16 cellular contexts compared by ENCODE assay signal in the genomic region with DNA sequence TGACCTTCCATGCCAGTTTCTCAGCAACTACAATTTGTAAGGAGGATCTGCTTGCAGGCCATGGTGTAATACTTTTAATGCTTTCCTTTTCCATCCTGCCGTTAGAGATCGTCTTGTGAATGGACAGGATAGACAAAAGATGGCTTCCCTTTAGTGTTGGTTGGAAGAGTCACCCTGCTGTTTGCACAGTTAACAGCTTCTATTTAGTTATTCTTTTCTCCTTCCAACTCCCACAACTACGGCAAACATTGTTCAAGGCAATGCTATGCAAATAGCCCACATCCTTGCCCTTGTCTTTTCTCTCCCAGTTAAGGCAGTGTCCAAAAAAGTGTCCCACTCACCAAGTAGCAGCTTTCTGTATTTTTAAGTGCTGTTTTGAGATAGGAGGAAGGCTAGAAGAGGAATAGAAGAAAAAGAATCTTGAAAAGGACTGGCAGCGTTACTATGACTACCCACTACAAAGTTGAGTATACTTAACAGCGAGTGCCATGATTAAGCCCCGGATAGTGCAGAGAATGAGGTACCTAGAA. TPM values are rescaled to one million over a fixed set of nuclear protein-coding genes. Genes with fewer than 3 reads are reported as not detected.
DNase-seq lines count a peak whose midpoint lies in the region; ATAC-seq, FAIRE-seq and TF ChIP-seq lines count a peak whose summit lies in the region.
"Had no signal": no experiment of that assay in that cellular context is flagged by ENCODE, and none has a peak within 500 bp of the region (broad histone marks: within the 10 kb centered on the region; RNA-seq: fewer than 3 reads in every experiment).

No MANE protein-coding gene starts in this region.

- H3K36me3 Mint-ChIP-seq in activated naive CD8-positive, alpha-beta T cell treated with anti-CD3 and anti-CD28 coated beads, Interleukin-2, amount 50 U/mL, for 24 hours (ENCODE audit: low read depth): no peaks in the 10 kb centered on the region
- H3K36me3 Mint-ChIP-seq: activated CD4-positive, alpha-beta memory T cell treated with anti-CD3 and anti-CD28 coated beads for 36 hours; memory B cell had no signal

- DNase-seq in A549 (ENCODE audit: low read depth in 1 of 2, low spot score in 1 of 2) (peak in 1 of 2 experiments; percentile 37), NCI-H524 treated with DMSO at 0.1 percent for 48 hours (lab: John Stamatoyannopoulos, UW) (no peak), NCI-H226 (no peak)
- no peak for DNase-seq in activated naive CD8-positive, alpha-beta T cell treated with anti-CD3 and anti-CD28 coated beads, Interleukin-2, amount 50 U/mL, for 24 hours
- DNase-seq: activated CD4-positive, alpha-beta memory T cell treated with anti-CD3 and anti-CD28 coated beads for 36 hours; effector CD8-positive, alpha-beta T cell; NCI-H2081 treated with DMSO at 0.1 percent for 48 hours; pancreas; RPMI8226 had no signal

- H2AFZ ChIP-seq in Loucy (ENCODE audit: low read length) (no peak overlapping the region), OCI-LY3 (ENCODE audit: low read depth, low read length) (no peak overlapping the region)

- H3K4me3 ChIP-seq in A549 (no peak overlapping the region), Loucy (ENCODE audit: low read length, poor library complexity, severe bottlenecking) (peak overlapping the region; percentile 17), OCI-LY3 (ENCODE audit: low read length) (peak overlapping the region; percentile 13; the same call in 1 of the 2 replicates)
- H3K4me3 ChIP-seq: GM12878, pancreas had no signal

- POLR2A ChIA-PET in A549 (lab: Yijun Ruan, JAX): no interaction called here

- H3K4me3 Mint-ChIP-seq in activated naive CD8-positive, alpha-beta T cell treated with anti-CD3 and anti-CD28 coated beads, Interleukin-2, amount 50 U/mL, for 24 hours: no peak overlapping the region
- H3K4me3 Mint-ChIP-seq: activated CD4-positive, alpha-beta memory T cell treated with anti-CD3 and anti-CD28 coated beads for 36 hours; memory B cell; T-helper 2 cell treated with Interferon-gamma antibody and Interleukin-4, amounts not matched to agents 5 μg/mL and 100 μg/mL, for 36 hours had no signal

- H3K27ac ChIP-seq in A549 (peak overlapping the region in 1 of 2 experiments; percentile 63; a peak in 3 of 6 replicates), OCI-LY3 (ENCODE audit: low read length) (no peak overlapping the region), layer of hippocampus (ENCODE audit: low read depth, low read length) (peak overlapping the region; percentile 18)
- H3K27ac ChIP-seq: pancreas had no signal

- TF ChIP-seq CTCF in A549 (IDR thresholded peaks at IDR 0.05) (no peak), Loucy (conservative IDR thresholded peaks at IDR 0.05; ENCODE audit: low read length) (no peak), OCI-LY3 (IDR thresholded peaks at IDR 0.05; ENCODE audit: low read depth, low read length) (no peak)

- H3K36me3 ChIP-seq in Loucy (ENCODE audit: insufficient read depth, low read length): no peaks in the 10 kb centered on the region
- H3K36me3 ChIP-seq in OCI-LY3 (replicated peaks; ENCODE audit: low read depth, low read length): no peaks in the 10 kb centered on the region
- H3K36me3 ChIP-seq: pancreas had no signal

- WGBS in A549 (ENCODE audit: missing lambda C conversion rate): 42% methylated on average over 6 of the region's 6 CpGs

- no peak for FAIRE-seq in A549 (lab: Jason Lieb, UNC)
- FAIRE-seq: GM12878, pancreas had no signal

- ATAC-seq in A549 (peak in 1 of 2 experiments; percentile 17; a peak in 3 of 6 replicates), HG03457 (IDR thresholded peaks at IDR 0.05; ENCODE audit: unreplicated experiment) (no peak)
- no peak for ATAC-seq in activated naive CD8-positive, alpha-beta T cell treated with anti-CD3 and anti-CD28 coated beads, Interleukin-2, amount 50 U/mL, for 24 hours
- ATAC-seq: GM12878 had no signal

- no peak for TF ChIP-seq EP300 in A549 (IDR thresholded peaks at IDR 0.05)

- peaks cover 17% of the 10 kb centered on the region for H4K20me1 ChIP-seq in Loucy (ENCODE audit: insufficient read depth, low read length, poor library complexity, severe bottlenecking)
- H4K20me1 ChIP-seq in OCI-LY3 (ENCODE audit: insufficient read depth, low read length): no peaks in the 10 kb centered on the region

- CTCF ChIA-PET in A549 (lab: Yijun Ruan, JAX): no interaction called here

- H3K9me3 Mint-ChIP-seq in activated naive CD8-positive, alpha-beta T cell treated with anti-CD3 and anti-CD28 coated beads, Interleukin-2, amount 50 U/mL, for 24 hours: no peaks in the 10 kb centered on the region
- H3K9me3 Mint-ChIP-seq: activated CD4-positive, alpha-beta memory T cell treated with anti-CD3 and anti-CD28 coated beads for 36 hours; memory B cell; T-helper 2 cell treated with Interferon-gamma antibody and Interleukin-4, amounts not matched to agents 5 μg/mL and 100 μg/mL, for 36 hours had no signal

- no peaks in the 10 kb centered on the region for H3K9me2 ChIP-seq in Loucy (replicated peaks; ENCODE audit: low read depth, low read length)

- H3K4me1 ChIP-seq in A549: peaks cover 40% of the 10 kb centered on the region
- peaks cover 61% of the 10 kb centered on the region for H3K4me1 ChIP-seq in Loucy (ENCODE audit: insufficient read depth, low read length, poor library complexity, severe bottlenecking)
- peaks cover 60% of the 10 kb centered on the region for H3K4me1 ChIP-seq in OCI-LY3 (ENCODE audit: low read length)

- peaks cover 59% of the 10 kb centered on the region for H3K4me1 Mint-ChIP-seq in activated naive CD8-positive, alpha-beta T cell treated with anti-CD3 and anti-CD28 coated beads, Interleukin-2, amount 50 U/mL, for 24 hours

- H3K79me2 ChIP-seq in Loucy (ENCODE audit: insufficient read depth, low read length): peaks cover 84% of the 10 kb centered on the region
- H3K79me2 ChIP-seq in OCI-LY3 (ENCODE audit: low read length): peaks cover 72% of the 10 kb centered on the region

- no peak for TF ChIP-seq POLR2A in A549 (IDR thresholded peaks at IDR 0.05; ENCODE audit: low read length)

- H3K4me2 ChIP-seq in A549 (peak overlapping the region; percentile 66), Loucy (ENCODE audit: low read depth, low read length, poor library complexity, severe bottlenecking) (peak overlapping the region; percentile 97), OCI-LY3 (ENCODE audit: low read length) (peak overlapping the region; percentile 47)

- H3F3A ChIP-seq in Loucy (ENCODE audit: low read depth): 0 out of 2 replicates have a peak, but pooled peaks cover 3% of the 10 kb centered on the region

- TF ChIP-seq RAD21 in A549 (conservative IDR thresholded peaks at IDR 0.05 in 1 of 2, IDR thresholded peaks at IDR 0.05 in 1 of 2): no peak

- H3K27me3 ChIP-seq in Loucy (ENCODE audit: insufficient read depth, low read length, poor library complexity, severe bottlenecking): no peaks in the 10 kb centered on the region
- H3K27me3 ChIP-seq in OCI-LY3 (ENCODE audit: low read depth, low read length): no peaks in the 10 kb centered on the region
- no peaks in the 10 kb centered on the region for H3K27me3 ChIP-seq in layer of hippocampus (ENCODE audit: control insufficient read depth, insufficient read depth, low read length)
- H3K27me3 ChIP-seq: pancreas had no signal

- H3K27ac Mint-ChIP-seq in activated naive CD8-positive, alpha-beta T cell treated with anti-CD3 and anti-CD28 coated beads, Interleukin-2, amount 50 U/mL, for 24 hours: no peak overlapping the region
- H3K27ac Mint-ChIP-seq: activated CD4-positive, alpha-beta memory T cell treated with anti-CD3 and anti-CD28 coated beads for 36 hours; memory B cell; T-helper 2 cell treated with Interferon-gamma antibody and Interleukin-4, amounts not matched to agents 5 μg/mL and 100 μg/mL, for 36 hours had no signal

- H3K9ac ChIP-seq in Loucy (ENCODE audit: low read depth, low read length, poor library complexity, severe bottlenecking) (no peak overlapping the region), OCI-LY3 (ENCODE audit: low read length) (no peak overlapping the region)

- H3K9me3 ChIP-seq in A549 (no peaks in the 10 kb centered on the region), Loucy (ENCODE audit: insufficient read depth, low read depth, low read length) (no peaks in the 10 kb centered on the region), OCI-LY3 (ENCODE audit: insufficient read depth, low read length) (no peaks in the 10 kb centered on the region)
- H3K9me3 ChIP-seq: pancreas had no signal

- H3K27me3 Mint-ChIP-seq in activated naive CD8-positive, alpha-beta T cell treated with anti-CD3 and anti-CD28 coated beads, Interleukin-2, amount 50 U/mL, for 24 hours: no peaks in the 10 kb centered on the region
- H3K27me3 Mint-ChIP-seq: activated CD4-positive, alpha-beta memory T cell treated with anti-CD3 and anti-CD28 coated beads for 36 hours; memory B cell had no signal

TF ChIP-seq in A549, 52 proteins besides CTCF, POLR2A, EP300 and RAD21 (continues in another document):
- TF ChIP-seq CHD2 (IDR thresholded peaks at IDR 0.05; ENCODE audit: low read length, partially characterized antibody) (no peak), FOSB (CRISPR knock-in tag; IDR thresholded peaks at IDR 0.05) (no peak), ZSCAN20 (CRISPR knock-in tag; IDR thresholded peaks at IDR 0.05) (no peak), ESRRA (IDR thresholded peaks at IDR 0.05; ENCODE audit: borderline replicate concordance, low read length) (no peak), PHF8 (IDR thresholded peaks at IDR 0.05; ENCODE audit: borderline replicate concordance, low read depth) (no peak), HOXA7 (CRISPR knock-in tag; IDR thresholded peaks at IDR 0.05) (no peak), POLR2AphosphoS2 (conservative IDR thresholded peaks at IDR 0.05; ENCODE audit: low read length) (no peak)

RNA-seq across cellular contexts. Expression of gene RUFY3, which starts 12.1 kb away (rescaled TPM):
- polyA plus RNA-seq in A549 (2011; rRNA removed) (17.7 and 20.8 TPM in 2 replicates), A549 (2017; fragmentation: RNase III; extraction: RNeasy Plus Mini Kit Qiagen cat#74134 plus additional on column Dnase treatment) (8.1 to 8.7 TPM (median 8.1 TPM) in 3 replicates)
- 4.0 and 5.1 TPM in 2 replicates for polyA plus RNA-seq in A549 (2012; cell fraction: cytosol; rRNA removed)
- 5.9 and 7.1 TPM in 2 replicates for polyA plus RNA-seq in A549 (2012; cell fraction: nucleus; rRNA removed)
- polyA minus RNA-seq in A549 (2011; rRNA and poly(A)+ RNA removed): 7.4 and 11.2 TPM in 2 replicates

RNA-seq across cellular contexts. Expression of gene UTP3, which starts 21.3 kb away (rescaled TPM):
- polyA plus RNA-seq in A549 (2011; rRNA removed) (19.0 and 24.8 TPM in 2 replicates), A549 (2017; fragmentation: RNase III; extraction: RNeasy Plus Mini Kit Qiagen cat#74134 plus additional on column Dnase treatment) (44.6 to 46.2 TPM (median 45.2 TPM) in 3 replicates)
- polyA plus RNA-seq in A549 (2012; cell fraction: cytosol; rRNA removed): 15.2 and 19.6 TPM in 2 replicates
- 9.3 and 9.9 TPM in 2 replicates for polyA plus RNA-seq in A549 (2012; cell fraction: nucleus; rRNA removed)
- polyA minus RNA-seq in A549 (2011; rRNA and poly(A)+ RNA removed): 3.6 and 4.1 TPM in 2 replicates

RNA-seq across cellular contexts. Expression of gene JCHAIN, which starts 43.3 kb away (rescaled TPM):
- 0.22 and 0.50 TPM in 2 replicates for polyA plus RNA-seq in A549 (2011; rRNA removed)
- polyA plus RNA-seq in A549 (2012; cell fraction: cytosol; rRNA removed): not detected in 2 replicates
- not detected in 2 replicates for polyA plus RNA-seq in A549 (2012; cell fraction: nucleus; rRNA removed)
- 0.09 to 0.17 TPM (median 0.15 TPM) in 3 replicates for polyA plus RNA-seq in A549 (2017; fragmentation: RNase III; extraction: RNeasy Plus Mini Kit Qiagen cat#74134 plus additional on column Dnase treatment)
- polyA minus RNA-seq in A549 (2011; rRNA and poly(A)+ RNA removed): not detected in 2 replicates

Comparison
In these comparisons a context has a peak if more than half of its experiments do, and no peak if none do; other contexts are left out.
1. H3K4me2 ChIP-seq: peak in every context shown above with its lines; median percentile 97 in Loucy; 66 in A549; 47 in OCI-LY3.